33 cellular contexts compared by ENCODE assay signal in the genomic region with DNA sequence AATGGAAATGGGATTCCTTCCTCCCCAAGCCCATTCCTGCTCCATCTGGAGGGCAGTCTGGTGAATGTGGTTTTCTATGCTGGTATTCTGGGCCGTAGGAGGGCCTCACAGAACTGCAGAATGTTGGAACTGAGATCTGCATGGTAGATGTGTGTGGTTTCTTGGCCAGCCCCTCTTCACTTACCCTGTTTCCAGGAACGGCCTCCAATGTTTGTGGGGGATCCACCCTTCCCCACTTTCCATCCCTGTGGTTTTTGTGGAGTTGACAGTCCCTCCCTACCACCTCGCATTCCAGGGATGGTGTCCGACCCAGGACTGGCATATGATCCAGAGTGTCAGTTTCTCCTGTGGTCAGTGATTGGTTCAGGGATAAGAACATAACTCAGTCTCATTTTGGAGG.
"Had no signal": no experiment of that assay in that cellular context is flagged by ENCODE, and none has a peak within 500 bp of the region (broad histone marks: within the 10 kb centered on the region; RNA-seq: fewer than 3 reads in every experiment).

No MANE protein-coding gene starts in this region.

- DNase-seq: activated B cell treated with CpG ODN at 0.5 μM for 24 hours; activated CD4-positive, alpha-beta memory T cell treated with anti-CD3 and anti-CD28 coated beads for 36 hours; activated CD4-positive, alpha-beta T cell treated with anti-CD3 and anti-CD28 coated beads for 48 hours; activated CD4-positive, alpha-beta T cell treated with anti-CD3 and anti-CD28 coated beads, Interleukin-2, amount 50 U/mL, for 1 hour; activated CD8-positive, alpha-beta memory T cell treated with anti-CD3 and anti-CD28 coated beads, Interleukin-2, amount 10 ng/mL, durations not matched to agents 7 days and 5 days; activated CD8-positive, alpha-beta memory T cell treated with anti-CD3 and anti-CD28 coated beads, Interleukin-2, amount 50 U/mL, for 4 hours; activated CD8-positive, alpha-beta T cell treated with anti-CD3 and anti-CD28 coated beads, Interleukin-2, amount 10 ng/mL, durations not matched to agents 7 days and 5 days; activated gamma-delta T cell; activated naive CD4-positive, alpha-beta T cell; activated naive CD4-positive, alpha-beta T cell treated with anti-CD3 and anti-CD28 coated beads, Interleukin-2, amount 10 ng/mL, durations not matched to agents 7 days and 5 days; activated naive CD8-positive, alpha-beta T cell treated with anti-CD3 and anti-CD28 coated beads, Interleukin-2, amount 10 ng/mL, durations not matched to agents 7 days and 5 days; activated T-cell treated with anti-CD3 and anti-CD28 coated beads, Interleukin-2, amount 50 U/mL, for 24 hours; activated T-cell treated with anti-CD3 and anti-CD28 coated beads, Interleukin-2, amount 50 U/mL, for 72 hours; brain microvascular endothelial cell; caudate nucleus; cortex of kidney; effector CD8-positive, alpha-beta T cell; esophagus squamous epithelium; foreskin melanocyte; heart right ventricle; T-helper 1 cell; T-helper 17 cell; T1000; WERI-Rb-1 had no signal

- H3K36me3 Mint-ChIP-seq: activated CD4-positive, alpha-beta memory T cell treated with anti-CD3 and anti-CD28 coated beads for 36 hours; activated naive CD4-positive, alpha-beta T cell treated with anti-CD3 and anti-CD28 coated beads, Interleukin-2, amount 10 ng/mL, durations not matched to agents 7 days and 5 days; activated naive CD4-positive, alpha-beta T cell treated with anti-CD3 and anti-CD28 coated beads, Interleukin-2, amount 50 U/mL, for 72 hours; activated naive CD8-positive, alpha-beta T cell treated with anti-CD3 and anti-CD28 coated beads, Interleukin-2, amount 10 ng/mL, durations not matched to agents 7 days and 5 days had no signal

- H3K9me3 ChIP-seq: ascending aorta, esophagus squamous epithelium, gastroesophageal sphincter, heart right ventricle had no signal

- H3K4me3 ChIP-seq: ascending aorta, esophagus squamous epithelium, gastroesophageal sphincter, heart right ventricle had no signal

- H3K4me1 Mint-ChIP-seq: activated B cell treated with CpG ODN at 0.5 μM for 24 hours had no signal

- FAIRE-seq: colon, endometrium, endothelial cell of umbilical vein had no signal

- H3K27ac Mint-ChIP-seq: activated B cell treated with CpG ODN at 0.5 μM for 24 hours; activated CD4-positive, alpha-beta memory T cell treated with anti-CD3 and anti-CD28 coated beads for 36 hours; activated CD8-positive, alpha-beta memory T cell treated with anti-CD3 and anti-CD28 coated beads, Interleukin-2, amount 10 ng/mL, durations not matched to agents 7 days and 5 days; activated CD8-positive, alpha-beta T cell treated with anti-CD3 and anti-CD28 coated beads, Interleukin-2, amount 10 ng/mL, durations not matched to agents 7 days and 5 days; activated naive CD4-positive, alpha-beta T cell treated with anti-CD3 and anti-CD28 coated beads, Interleukin-2, amount 10 ng/mL, durations not matched to agents 7 days and 5 days; activated naive CD4-positive, alpha-beta T cell treated with anti-CD3 and anti-CD28 coated beads, Interleukin-2, amount 50 U/mL, for 72 hours; activated naive CD8-positive, alpha-beta T cell treated with anti-CD3 and anti-CD28 coated beads, Interleukin-2, amount 10 ng/mL, durations not matched to agents 7 days and 5 days; activated T-cell treated with anti-CD3 and anti-CD28 coated beads, Interleukin-2, amount 50 U/mL, for 24 hours; activated T-cell treated with anti-CD3 and anti-CD28 coated beads, Interleukin-2, amount 50 U/mL, for 72 hours; T-helper 17 cell; T-helper 2 cell treated with Interferon-gamma antibody and Interleukin-4, amounts not matched to agents 5 μg/mL and 100 μg/mL, for 36 hours had no signal

- H3K27me3 ChIP-seq: ascending aorta, brain microvascular endothelial cell had no signal

- H3K36me3 ChIP-seq: ascending aorta, brain microvascular endothelial cell, esophagus squamous epithelium, gastroesophageal sphincter, heart right ventricle, WERI-Rb-1 had no signal

- H3K9me3 Mint-ChIP-seq: activated B cell treated with CpG ODN at 0.5 μM for 24 hours; activated CD4-positive, alpha-beta memory T cell treated with anti-CD3 and anti-CD28 coated beads for 36 hours; activated naive CD4-positive, alpha-beta T cell treated with anti-CD3 and anti-CD28 coated beads, Interleukin-2, amount 10 ng/mL, durations not matched to agents 7 days and 5 days; activated naive CD4-positive, alpha-beta T cell treated with anti-CD3 and anti-CD28 coated beads, Interleukin-2, amount 50 U/mL, for 72 hours; activated naive CD8-positive, alpha-beta T cell treated with anti-CD3 and anti-CD28 coated beads, Interleukin-2, amount 10 ng/mL, durations not matched to agents 7 days and 5 days; activated T-cell treated with anti-CD3 and anti-CD28 coated beads, Interleukin-2, amount 50 U/mL, for 24 hours had no signal

- H3K27ac ChIP-seq: ascending aorta, brain microvascular endothelial cell, epithelial cell of prostate, esophagus squamous epithelium, gastroesophageal sphincter, heart right ventricle, WERI-Rb-1 had no signal

- ATAC-seq: activated CD4-positive, CD25-positive, alpha-beta regulatory T cell treated with anti-CD3 and anti-CD28 coated beads, Interleukin-2, amount 50 U/mL, for 24 hours; activated CD8-positive, alpha-beta memory T cell treated with anti-CD3 and anti-CD28 coated beads, Interleukin-2, amount 10 ng/mL, durations not matched to agents 7 days and 5 days; activated CD8-positive, alpha-beta T cell treated with anti-CD3 and anti-CD28 coated beads, Interleukin-2, amount 10 ng/mL, durations not matched to agents 7 days and 5 days; activated naive CD4-positive, alpha-beta T cell treated with anti-CD3 and anti-CD28 coated beads, Interleukin-2, amount 50 U/mL, for 72 hours; activated T-cell treated with anti-CD3 and anti-CD28 coated beads, Interleukin-2, amount 50 U/mL, for 72 hours; gastroesophageal sphincter; heart right ventricle; T-helper 17 cell had no signal

- H3K4me3 Mint-ChIP-seq: activated B cell treated with CpG ODN at 0.5 μM for 24 hours; activated CD4-positive, alpha-beta memory T cell treated with anti-CD3 and anti-CD28 coated beads for 36 hours; activated CD8-positive, alpha-beta memory T cell treated with anti-CD3 and anti-CD28 coated beads, Interleukin-2, amount 10 ng/mL, durations not matched to agents 7 days and 5 days; activated CD8-positive, alpha-beta T cell treated with anti-CD3 and anti-CD28 coated beads, Interleukin-2, amount 10 ng/mL, durations not matched to agents 7 days and 5 days; activated naive CD4-positive, alpha-beta T cell treated with anti-CD3 and anti-CD28 coated beads, Interleukin-2, amount 10 ng/mL, durations not matched to agents 7 days and 5 days; activated naive CD8-positive, alpha-beta T cell treated with anti-CD3 and anti-CD28 coated beads, Interleukin-2, amount 10 ng/mL, durations not matched to agents 7 days and 5 days; activated T-cell treated with anti-CD3 and anti-CD28 coated beads, Interleukin-2, amount 50 U/mL, for 24 hours; activated T-cell treated with anti-CD3 and anti-CD28 coated beads, Interleukin-2, amount 50 U/mL, for 72 hours; T-helper 17 cell; T-helper 2 cell treated with Interferon-gamma antibody and Interleukin-4, amounts not matched to agents 5 μg/mL and 100 μg/mL, for 36 hours had no signal

- H3K4me1 ChIP-seq: ascending aorta, gastroesophageal sphincter had no signal
